ENCODE assay signal across 9 cellular contexts in the genomic region with DNA sequence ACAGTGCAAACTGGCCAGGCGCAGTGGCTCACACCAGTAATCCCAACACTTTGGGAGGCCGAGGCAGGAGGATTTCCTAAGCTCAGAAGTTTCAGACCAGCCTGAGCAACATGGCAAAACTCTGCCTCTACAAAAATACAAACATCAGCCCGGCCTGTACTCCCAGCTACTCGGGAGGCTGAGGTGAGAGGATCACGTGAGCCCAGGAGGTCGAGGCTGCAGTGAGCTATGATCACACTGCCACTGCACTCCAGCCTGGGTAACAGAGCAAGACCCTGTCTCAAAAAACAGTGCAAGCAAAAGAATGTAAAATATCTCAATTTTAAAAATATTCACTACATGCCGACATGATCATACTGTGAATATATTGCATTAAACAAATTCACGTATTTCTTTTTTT.
"Had no signal": no experiment of that assay in that cellular context is flagged by ENCODE, and none has a peak within 500 bp of the region (broad histone marks: within the 10 kb centered on the region; RNA-seq: fewer than 3 reads in every experiment).

No MANE protein-coding gene starts in this region.

- DNase-seq: H7, HFFc6, IMR-90, KG1 had no signal

- ATAC-seq: GM23338, HCT116, K562 had no signal

- H3K36me3 ChIP-seq: HAP-1 had no signal

- H3K4me2 ChIP-seq: GM23338 had no signal

- H3K27ac ChIP-seq: HL-60 had no signal

- H3K9me3 ChIP-seq: HAP-1 had no signal

- H3K4me1 ChIP-seq: HAP-1 had no signal

- H3K4me3 ChIP-seq: GM23338, HAP-1, K562 had no signal
